Comparison of ENCODE assay signal across 17 cellular contexts in the genomic region with DNA sequence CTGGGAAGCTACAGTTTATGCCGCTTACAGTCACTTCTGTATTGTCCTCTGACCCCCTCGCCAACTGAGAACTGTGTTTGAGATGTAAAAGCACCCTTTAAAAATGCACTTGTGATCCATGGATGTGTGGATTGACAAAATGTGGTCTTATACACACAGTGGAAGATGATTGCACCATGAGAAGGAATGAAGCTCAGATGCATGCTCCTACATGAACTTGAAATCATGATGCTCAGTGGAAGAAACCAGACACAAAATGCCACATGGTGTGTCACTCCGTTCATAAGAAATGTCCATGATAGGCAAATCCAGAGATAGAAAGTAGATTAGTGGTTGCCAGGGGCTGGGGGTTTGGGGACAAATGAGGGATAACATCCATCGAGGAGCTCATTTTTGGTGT. TPM values are rescaled to one million over a fixed set of nuclear protein-coding genes. Genes with fewer than 3 reads are reported as not detected.
DNase-seq lines count a peak whose midpoint lies in the region; ATAC-seq, FAIRE-seq and TF ChIP-seq lines count a peak whose summit lies in the region.
"Had no signal": no experiment of that assay in that cellular context is flagged by ENCODE, and none has a peak within 500 bp of the region (broad histone marks: within the 10 kb centered on the region; RNA-seq: fewer than 3 reads in every experiment).

No MANE protein-coding gene starts in this region.

- DNase-seq in A549 (ENCODE audit: low read depth in 1 of 2, low spot score in 1 of 2) (no peak), endodermal cell (no peak), foreskin melanocyte (no peak)
- DNase-seq in naive thymus-derived CD4-positive, alpha-beta T cell: no peak
- DNase-seq in NK-92 treated with Interleukin-12 subunit alpha and Interleukin-12 subunit beta, amount 100 ng/mL, for 24 hours (lab: John Stamatoyannopoulos, UW): no peak
- DNase-seq in activated T-cell treated with anti-CD3 and anti-CD28 coated beads, Interleukin-2, amount 50 U/mL, for 4 hours: no peak
- DNase-seq: ACHN; CD4-positive, alpha-beta T cell; GF-D8; Karpas-422; NCI-H1105 treated with DMSO at 0.1 percent for 48 hours; NCI-H187 treated with DMSO at 0.1 percent for 48 hours; NCI-H446 treated with DMSO at 0.1 percent for 48 hours; NCI-H748 treated with DMSO at 0.1 percent for 48 hours; Right ventricle myocardium superior had no signal

- H3K4me3 Mint-ChIP-seq in endodermal cell: no peak overlapping the region
- H3K4me3 Mint-ChIP-seq in naive thymus-derived CD4-positive, alpha-beta T cell: no peak overlapping the region
- no peak overlapping the region for H3K4me3 Mint-ChIP-seq in activated T-cell treated with anti-CD3 and anti-CD28 coated beads, Interleukin-2, amount 50 U/mL, for 4 hours
- H3K4me3 Mint-ChIP-seq: CD4-positive, alpha-beta T cell had no signal

- peaks cover 14% of the 10 kb centered on the region for H3K9me3 ChIP-seq in A549
- no peaks in the 10 kb centered on the region for H3K9me3 ChIP-seq in OCI-LY1 (ENCODE audit: low read length)
- no peaks in the 10 kb centered on the region for H3K9me3 ChIP-seq in endodermal cell (ENCODE audit: control insufficient read depth, low read length)
- H3K9me3 ChIP-seq in naive thymus-derived CD4-positive, alpha-beta T cell (ENCODE audit: control insufficient read depth in 2 of 3, low read length in 3 of 3): no peaks in the 10 kb centered on the region

- H3K4me3 ChIP-seq in A549 (no peak overlapping the region), OCI-LY1 (ENCODE audit: low read depth, low read length, poor library complexity, severe bottlenecking) (no peak overlapping the region), endodermal cell (ENCODE audit: low read length) (no peak overlapping the region)
- H3K4me3 ChIP-seq in naive thymus-derived CD4-positive, alpha-beta T cell (ENCODE audit: low read length): no peak overlapping the region

- H3K4me2 ChIP-seq in A549 (peak overlapping the region; percentile 43), OCI-LY1 (ENCODE audit: low read length) (no peak overlapping the region)

- H3K27ac ChIP-seq in A549: peak overlapping the region; percentile 76 to 89
- H3K27ac ChIP-seq in OCI-LY1 (ENCODE audit: low read depth, low read length, poor library complexity, severe bottlenecking): peak overlapping the region; percentile 93
- no peak overlapping the region for H3K27ac ChIP-seq in endodermal cell (ENCODE audit: low read depth, low read length)
- no peak overlapping the region for H3K27ac ChIP-seq in naive thymus-derived CD4-positive, alpha-beta T cell (ENCODE audit: low read depth, low read length)

- H3K27me3 Mint-ChIP-seq in endodermal cell (ENCODE audit: insufficient read depth): no peaks in the 10 kb centered on the region
- H3K27me3 Mint-ChIP-seq in naive thymus-derived CD4-positive, alpha-beta T cell: no peaks in the 10 kb centered on the region
- no peaks in the 10 kb centered on the region for H3K27me3 Mint-ChIP-seq in activated T-cell treated with anti-CD3 and anti-CD28 coated beads, Interleukin-2, amount 50 U/mL, for 4 hours (ENCODE audit: low read depth)
- H3K27me3 Mint-ChIP-seq: CD4-positive, alpha-beta T cell had no signal

- H3K9ac ChIP-seq in OCI-LY1 (ENCODE audit: low read length): no peak overlapping the region; the same call in 1 of the 2 replicates
- no peak overlapping the region for H3K9ac ChIP-seq in endodermal cell (ENCODE audit: extremely low read depth, low read length, poor library complexity, severe bottlenecking)

- TF ChIP-seq EP300 in A549 (IDR thresholded peaks at IDR 0.05): no peak

- no peak overlapping the region for H2AFZ ChIP-seq in OCI-LY1 (ENCODE audit: low read length)

- no peak for ATAC-seq in A549
- no peak for ATAC-seq in naive thymus-derived CD4-positive, alpha-beta T cell
- ATAC-seq in activated T-cell treated with anti-CD3 and anti-CD28 coated beads, Interleukin-2, amount 50 U/mL, for 4 hours: no peak

- H3K4me1 ChIP-seq in A549: peaks cover 81% of the 10 kb centered on the region
- peaks cover 92% of the 10 kb centered on the region for H3K4me1 ChIP-seq in OCI-LY1 (ENCODE audit: insufficient read depth, low read length, severe bottlenecking)
- no peaks in the 10 kb centered on the region for H3K4me1 ChIP-seq in endodermal cell (ENCODE audit: control insufficient read depth, insufficient read depth, low read length)
- no peaks in the 10 kb centered on the region for H3K4me1 ChIP-seq in naive thymus-derived CD4-positive, alpha-beta T cell (ENCODE audit: control insufficient read depth in 2 of 2, insufficient read depth in 2 of 2, low read length in 2 of 2)

- H3K79me2 ChIP-seq in OCI-LY1 (ENCODE audit: insufficient read depth, low read length): peaks cover 6% of the 10 kb centered on the region; the same call in 1 of the 2 replicates

- H3K4me1 Mint-ChIP-seq in endodermal cell: peaks cover 37% of the 10 kb centered on the region
- H3K4me1 Mint-ChIP-seq in naive thymus-derived CD4-positive, alpha-beta T cell: peaks cover 11 to 38% (median 32%) of the 10 kb centered on the region in 7 donors
- peaks cover 10% of the 10 kb centered on the region for H3K4me1 Mint-ChIP-seq in activated T-cell treated with anti-CD3 and anti-CD28 coated beads, Interleukin-2, amount 50 U/mL, for 4 hours (ENCODE audit: low read depth)

- H3K27me3 ChIP-seq in OCI-LY1 (ENCODE audit: insufficient read depth, low read length) (no peaks in the 10 kb centered on the region), endodermal cell (ENCODE audit: control insufficient read depth, insufficient read depth, low read length, poor library complexity, severe bottlenecking) (no peaks in the 10 kb centered on the region)
- H3K27me3 ChIP-seq in naive thymus-derived CD4-positive, alpha-beta T cell (ENCODE audit: control insufficient read depth in 2 of 2, insufficient read depth in 2 of 2, low read length in 2 of 2): no peaks in the 10 kb centered on the region

- TF ChIP-seq CTCF in A549 (IDR thresholded peaks at IDR 0.05) (no peak), OCI-LY1 (IDR thresholded peaks at IDR 0.05; ENCODE audit: low read length) (no peak), endodermal cell (conservative IDR thresholded peaks at IDR 0.05) (no peak)

- no peaks in the 10 kb centered on the region for H4K20me1 ChIP-seq in OCI-LY1 (ENCODE audit: insufficient read depth, low read length)

- CTCF ChIA-PET in A549 (lab: Yijun Ruan, JAX): interaction anchor here (1.2 to 1.4 kb wide), 4 partner anchors 10 to 50 kb away, joined by 3 to 5 read pairs (median 3); no protein-coding TSS in a partner anchor
- CTCF ChIA-PET in naive thymus-derived CD4-positive, alpha-beta T cell (lab: Charles Lee): no interaction called here

- H3K36me3 ChIP-seq in OCI-LY1 (ENCODE audit: insufficient read depth, low read length) (peaks cover 46% of the 10 kb centered on the region; the same call in 1 of the 2 replicates), endodermal cell (ENCODE audit: control insufficient read depth, insufficient read depth, low read length) (no peaks in the 10 kb centered on the region)
- no peaks in the 10 kb centered on the region for H3K36me3 ChIP-seq in naive thymus-derived CD4-positive, alpha-beta T cell (ENCODE audit: control insufficient read depth in 2 of 3, insufficient read depth in 3 of 3, low read length in 3 of 3)

- WGBS in A549 (ENCODE audit: missing lambda C conversion rate): 93% methylated on average over 4 of the region's 4 CpGs
- WGBS in endodermal cell (ENCODE audit: insufficient coverage in 1 of 2, insufficient read length in 1 of 2), 2 experiments: 88 to 94% methylated on average over 3 of the region's 4 CpGs

- H3K36me3 Mint-ChIP-seq in endodermal cell (ENCODE audit: low read depth): no peaks in the 10 kb centered on the region
- peaks cover 0 to 11% (median 0%) of the 10 kb centered on the region in 5 donors for H3K36me3 Mint-ChIP-seq in naive thymus-derived CD4-positive, alpha-beta T cell
- peaks cover 3% of the 10 kb centered on the region for H3K36me3 Mint-ChIP-seq in activated T-cell treated with anti-CD3 and anti-CD28 coated beads, Interleukin-2, amount 50 U/mL, for 4 hours (ENCODE audit: insufficient read depth)

- H3F3A ChIP-seq in OCI-LY1 (ENCODE audit: insufficient read depth, low read length): peaks cover 4% of the 10 kb centered on the region; the same call in 1 of the 2 replicates

- peak overlapping the region; percentile 11 for H3K27ac Mint-ChIP-seq in endodermal cell
- H3K27ac Mint-ChIP-seq in naive thymus-derived CD4-positive, alpha-beta T cell: peak overlapping the region in 5 of 9 donors; percentile 9 to 63 (median 55)
- H3K27ac Mint-ChIP-seq: CD4-positive, alpha-beta T cell had no signal

- H3K9me3 Mint-ChIP-seq in endodermal cell: no peaks in the 10 kb centered on the region
- H3K9me3 Mint-ChIP-seq in naive thymus-derived CD4-positive, alpha-beta T cell: peaks cover 0 to 5% (median 0%) of the 10 kb centered on the region in 11 donors
- no peaks in the 10 kb centered on the region for H3K9me3 Mint-ChIP-seq in activated T-cell treated with anti-CD3 and anti-CD28 coated beads, Interleukin-2, amount 50 U/mL, for 4 hours
- H3K9me3 Mint-ChIP-seq: CD4-positive, alpha-beta T cell had no signal

- TF ChIP-seq RAD21 in A549 (conservative IDR thresholded peaks at IDR 0.05 in 1 of 2, IDR thresholded peaks at IDR 0.05 in 1 of 2): no peak

- intact Hi-C loops in naive thymus-derived CD4-positive, alpha-beta T cell (cut with micrococcal nuclease): no loop called here

- POLR2A ChIA-PET in A549 (lab: Yijun Ruan, JAX): no interaction called here
- POLR2A ChIA-PET in naive thymus-derived CD4-positive, alpha-beta T cell (lab: Charles Lee): interaction anchor here (1.0 to 1.5 kb wide), 2 partner anchors 13 to 23 kb away, joined by 3 to 4 read pairs; no protein-coding TSS in a partner anchor

- no peak for FAIRE-seq in A549 (lab: Jason Lieb, UNC)
- FAIRE-seq: H54 had no signal

- H3K9me2 ChIP-seq in OCI-LY1 (ENCODE audit: low read depth, low read length): no peaks in the 10 kb centered on the region

- TF ChIP-seq POLR2A in A549 (IDR thresholded peaks at IDR 0.05; ENCODE audit: low read length): no peak

RNA-seq across cellular contexts. Expression of a gene that starts 58.0 kb away (rescaled TPM):
- polyA plus RNA-seq in A549 (2011; rRNA removed) (2.6 and 4.3 TPM in 2 replicates), A549 (2017; fragmentation: RNase III; extraction: RNeasy Plus Mini Kit Qiagen cat#74134 plus additional on column Dnase treatment) (10.8 to 14.6 TPM (median 13.6 TPM) in 3 replicates)
- 6.8 and 10.0 TPM in 2 replicates for polyA plus RNA-seq in A549 (2012; cell fraction: cytosol; rRNA removed)
- polyA plus RNA-seq in A549 (2012; cell fraction: nucleus; rRNA removed): 28.6 and 38.4 TPM in 2 replicates
- 12.0 and 13.5 TPM in 2 replicates for polyA minus RNA-seq in A549 (2011; rRNA and poly(A)+ RNA removed)
- 10 to 100 TPM in 1 of 2 donors, 1 to 10 TPM in 1; 3.2 to 13.4 TPM for total RNA-seq in endodermal cell
- polyA plus RNA-seq in endodermal cell (2013, experiment 1 of 2): 3.0 TPM
- polyA plus RNA-seq in endodermal cell (2013, experiment 2 of 2): 2.6 TPM
- total RNA-seq in naive thymus-derived CD4-positive, alpha-beta T cell: 10 to 100 TPM; 22.2 to 65.3 (median 56.6) TPM
- 1 to 10 TPM; 2.9 to 9.2 TPM for polyA plus RNA-seq in naive thymus-derived CD4-positive, alpha-beta T cell
- 1 to 10 TPM; 7.3 to 9.3 (median 9.2) TPM for total RNA-seq in activated T-cell treated with anti-CD3 and anti-CD28 coated beads, Interleukin-2, amount 50 U/mL, for 4 hours

Comparison
In these comparisons a context has a peak if more than half of its experiments do, and no peak if none do; other contexts are left out.
1. H3K27ac ChIP-seq: peak in A549 (2 of 2) and OCI-LY1 (single experiment); none in endodermal cell (single experiment) and naive thymus-derived CD4-positive, alpha-beta T cell (single experiment).